Comparison of ENCODE assay signal across 8 cellular contexts in the genomic region with DNA sequence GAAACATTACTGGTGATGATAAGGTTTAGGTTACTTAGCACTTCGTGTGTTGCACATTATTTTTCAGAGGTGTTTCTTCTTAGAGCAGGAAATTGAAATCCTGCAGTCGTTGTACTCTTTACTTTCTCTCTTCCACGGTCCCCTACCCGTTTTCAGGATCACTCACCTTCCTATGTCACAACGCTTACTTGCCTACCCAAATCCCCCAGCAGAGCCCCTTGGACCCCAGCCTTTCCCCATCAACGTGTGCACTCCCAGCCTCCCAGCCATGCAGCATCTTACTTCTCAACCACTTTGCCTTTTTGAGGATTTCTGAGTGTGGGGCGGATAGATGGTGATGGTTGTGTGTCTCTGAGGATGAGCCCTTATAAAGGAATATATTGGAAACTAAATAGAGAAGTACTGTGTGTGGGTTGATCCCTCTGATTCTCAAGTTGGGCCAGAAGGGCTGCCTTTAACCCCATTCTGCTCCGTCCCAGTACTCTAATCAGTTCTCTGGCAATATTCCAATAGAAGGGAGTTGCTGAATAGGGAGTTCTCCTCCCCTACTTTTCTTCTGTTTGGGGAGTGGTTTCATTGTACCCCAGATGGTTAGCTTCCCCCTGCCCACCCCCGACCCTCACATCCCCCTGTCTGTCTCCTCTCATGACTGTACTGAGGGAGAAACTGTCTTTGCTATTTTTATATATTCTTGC. TPM values are rescaled to one million over a fixed set of nuclear protein-coding genes. Genes with fewer than 3 reads are reported as not detected.
DNase-seq lines count a peak whose midpoint lies in the region; ATAC-seq lines count a peak whose summit lies in the region.

No MANE protein-coding gene starts in this region.

- peaks cover 0 to 2% (median 0%) of the 10 kb centered on the region in 6 donors for H3K9me3 Mint-ChIP-seq in immature natural killer cell

- peaks cover 11 to 13% of the 10 kb centered on the region in 2 donors for H3K4me1 Mint-ChIP-seq in immature natural killer cell

- peak overlapping the region in 5 of 6 donors; percentile 15 to 76 (median 53) for H3K27ac Mint-ChIP-seq in immature natural killer cell

- peak; percentile 48 for DNase-seq in DMS 273 (lab: John Stamatoyannopoulos, UW; ENCODE audit: unreplicated experiment)
- DNase-seq in DMS 273 treated with DMSO at 0.1 percent for 48 hours (lab: John Stamatoyannopoulos, UW) = no peak
- DNase-seq in immature natural killer cell = no peak
- peak in 2 of 49 donors; percentile 2 to 3 for DNase-seq in substantia nigra (lab: John Stamatoyannopoulos, UW)
- no peak for DNase-seq in DMS153 (lab: John Stamatoyannopoulos, UW)

- H3K27me3 Mint-ChIP-seq in immature natural killer cell (ENCODE audit: low read depth in 3 of 3) = peaks cover 4 to 30% (median 8%) of the 10 kb centered on the region in 3 donors

- peak overlapping the region; percentile 45 for H3K27ac ChIP-seq in angular gyrus (ENCODE audit: low read depth, low read length)
- peak overlapping the region; percentile 16 for H3K27ac ChIP-seq in substantia nigra (ENCODE audit: low read depth, low read length, poor library complexity, severe bottlenecking)

- no peaks in the 10 kb centered on the region for H3K36me3 Mint-ChIP-seq in immature natural killer cell

- H3K4me3 Mint-ChIP-seq in immature natural killer cell = peak overlapping the region; percentile 73 to 79 (median 77)

- ATAC-seq in HG02973 (IDR thresholded peaks at IDR 0.05; ENCODE audit: unreplicated experiment) = no peak
- ATAC-seq in HG03025 (IDR thresholded peaks at IDR 0.05; ENCODE audit: low FRiP score, unreplicated experiment) = no peak

RNA-seq across cellular contexts. Expression of a gene that starts 1.6 kb away (rescaled TPM):
- polyA plus RNA-seq in immature natural killer cell = 1 to 10 TPM in 2 of 3 donors, under 1 TPM in 1; 0.77 to 2.6 (median 2.1) TPM

RNA-seq across cellular contexts. Expression of a gene that starts 49.8 kb away (rescaled TPM):
- not detected for polyA plus RNA-seq in immature natural killer cell

RNA-seq across cellular contexts. Expression of a gene that starts 51.7 kb away (rescaled TPM):
- 100 to 1,000 TPM; 496 to 775 (median 681) TPM for polyA plus RNA-seq in immature natural killer cell
